ENCODE assay signal across 11 cellular contexts in the genomic region with DNA sequence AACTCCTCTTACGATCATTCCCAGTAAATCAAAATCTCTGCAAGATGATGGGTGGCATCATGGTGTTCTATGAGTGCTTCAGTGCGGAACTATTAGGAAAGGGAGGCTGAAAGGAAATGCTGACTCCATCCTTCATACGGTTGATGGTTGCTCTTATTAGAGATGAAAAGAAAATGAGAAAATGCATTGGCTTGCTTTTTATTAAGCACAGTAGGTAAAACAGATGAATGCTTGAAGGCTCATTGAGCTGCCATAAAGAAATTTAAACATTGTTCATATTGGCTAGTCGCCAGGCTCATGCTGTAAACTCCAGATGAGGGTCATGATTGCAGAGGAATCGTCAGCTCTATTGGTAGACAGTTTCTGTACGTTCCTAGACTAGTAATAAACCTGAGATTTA.
"Had no signal": no experiment of that assay in that cellular context is flagged by ENCODE, and none has a peak within 500 bp of the region (broad histone marks: within the 10 kb centered on the region; RNA-seq: fewer than 3 reads in every experiment).

No MANE protein-coding gene starts in this region.

- DNase-seq: activated CD4-positive, alpha-beta T cell treated with anti-CD3 and anti-CD28 coated beads for 1 hour; activated CD4-positive, alpha-beta T cell treated with anti-CD3 and anti-CD28 coated beads, Interleukin-2, amount 50 U/mL, for 48 hours; activated naive CD4-positive, alpha-beta T cell treated with anti-CD3 and anti-CD28 coated beads, Interleukin-2, amount 10 ng/mL, durations not matched to agents 7 days and 5 days; activated T-cell treated with anti-CD3 and anti-CD28 coated beads, Interleukin-2, amount 50 U/mL, for 24 hours; heart right ventricle; lower lobe of right lung; occipital lobe; right cardiac atrium; small intestine; upper lobe of left lung had no signal

- ATAC-seq: gastroesophageal sphincter, heart right ventricle, lower lobe of right lung, right cardiac atrium had no signal
